Comparison of ENCODE assay signal across 26 cellular contexts in genomic region chr6:38782616-38783015, GRCh38.
"Had no signal": no experiment of that assay in that cellular context is flagged by ENCODE, and none has a peak within 500 bp of the region (broad histone marks: within the 10 kb centered on the region; RNA-seq: fewer than 3 reads in every experiment).

No MANE protein-coding gene starts in this region.

- H3K27ac ChIP-seq: left lung, lower lobe of right lung, parathyroid adenoma, right atrium auricular region, right lobe of liver, tibial nerve, upper lobe of left lung, vagina had no signal

- H3K4me1 Mint-ChIP-seq: naive thymus-derived CD4-positive, alpha-beta T cell; stimulated activated naive CD8-positive, alpha-beta T cell treated with anti-CD3 and anti-CD28 coated beads, Interleukin-15, amount 100 ng/mL, for 72 hours had no signal

- H2AFZ ChIP-seq: parathyroid adenoma had no signal

- H3K4me1 ChIP-seq: left lung, lower lobe of right lung, parathyroid adenoma, right atrium auricular region, right lobe of liver, tibial nerve, upper lobe of left lung, vagina had no signal

- H3K9me3 ChIP-seq: left lung, lower lobe of right lung, mucosa of descending colon, right atrium auricular region, right lobe of liver, tibial nerve, upper lobe of left lung, vagina had no signal

- H3K4me2 ChIP-seq: smooth muscle cell had no signal

- H3K36me3 Mint-ChIP-seq: naive thymus-derived CD4-positive, alpha-beta T cell; natural killer cell treated with Interleukin-12 subunit alpha and Interleukin-12 subunit beta and Interleukin-15 and Interleukin-18, amount 100 ng/mL, for 72 hours; stimulated activated memory B cell treated with anti-CD40 and anti-IgM and Interleukin-4, amounts not matched to agents 10 μg/mL and 1 μg/mL and 100 μg/mL, for 72 hours had no signal

- DNase-seq: hippocampal formation; left colon; left lung; lower lobe of right lung; mammary epithelial cell; mesendoderm; midbrain; mucosa of descending colon; naive thymus-derived CD4-positive, alpha-beta T cell; right lobe of liver; stimulated activated CD4-positive, alpha-beta T cell treated with anti-CD3 and anti-CD28 coated beads, Interleukin-1b, Interleukin-23, amount 100 ng/mL, for 48 hours; stimulated activated CD4-positive, alpha-beta T cell treated with anti-CD3 and anti-CD28 coated beads, Interleukin-2, amount 100 ng/mL, for 48 hours; stimulated activated CD4-positive, alpha-beta T cell treated with anti-CD3 and anti-CD28 coated beads, Interleukin-4, amount 100 ng/mL, for 4 hours; stimulated activated CD8-positive, alpha-beta memory T cell treated with anti-CD3 and anti-CD28 coated beads, Interleukin-4, amount 100 ng/mL, for 48 hours; stimulated activated naive CD4-positive, alpha-beta T cell treated with Interleukin-2 at 50 U/mL for 16 hours; stimulated activated naive CD8-positive, alpha-beta T cell treated with anti-CD3 and anti-CD28 coated beads, Interleukin-15, amount 100 ng/mL, for 72 hours; substantia nigra; upper lobe of left lung had no signal

- H3K79me2 ChIP-seq: parathyroid adenoma had no signal

- H3K4me3 ChIP-seq: left lung, lower lobe of right lung, mucosa of descending colon, right atrium auricular region, right lobe of liver, smooth muscle cell, tibial nerve, upper lobe of left lung, vagina had no signal

- H3K36me3 ChIP-seq: left lung, lower lobe of right lung, right atrium auricular region, right lobe of liver, tibial nerve, upper lobe of left lung, vagina had no signal

- H3K27me3 Mint-ChIP-seq: progenitor cell of endocrine pancreas; stimulated activated memory B cell treated with anti-CD40 and anti-IgM and Interleukin-4, amounts not matched to agents 10 μg/mL and 1 μg/mL and 100 μg/mL, for 72 hours; stimulated activated naive CD8-positive, alpha-beta T cell treated with anti-CD3 and anti-CD28 coated beads, Interleukin-15, amount 100 ng/mL, for 72 hours had no signal

- H3K27me3 ChIP-seq: left lung, right atrium auricular region, right lobe of liver, tibial nerve, upper lobe of left lung, vagina had no signal

- H3K4me3 Mint-ChIP-seq: naive thymus-derived CD4-positive, alpha-beta T cell; natural killer cell treated with Interleukin-12 subunit alpha and Interleukin-12 subunit beta and Interleukin-15 and Interleukin-18, amount 100 ng/mL, for 72 hours; stimulated activated memory B cell treated with anti-CD40 and anti-IgM and Interleukin-4, amounts not matched to agents 10 μg/mL and 1 μg/mL and 100 μg/mL, for 72 hours; stimulated activated naive CD8-positive, alpha-beta T cell treated with anti-CD3 and anti-CD28 coated beads, Interleukin-15, amount 100 ng/mL, for 72 hours had no signal

- H3K27ac Mint-ChIP-seq: naive thymus-derived CD4-positive, alpha-beta T cell; natural killer cell treated with Interleukin-12 subunit alpha and Interleukin-12 subunit beta and Interleukin-15 and Interleukin-18, amount 100 ng/mL, for 72 hours; progenitor cell of endocrine pancreas; stimulated activated memory B cell treated with anti-CD40 and anti-IgM and Interleukin-4, amounts not matched to agents 10 μg/mL and 1 μg/mL and 100 μg/mL, for 72 hours; stimulated activated naive CD8-positive, alpha-beta T cell treated with anti-CD3 and anti-CD28 coated beads, Interleukin-15, amount 100 ng/mL, for 72 hours had no signal

- H3K9me3 Mint-ChIP-seq: natural killer cell treated with Interleukin-12 subunit alpha and Interleukin-12 subunit beta and Interleukin-15 and Interleukin-18, amount 100 ng/mL, for 72 hours; stimulated activated memory B cell treated with anti-CD40 and anti-IgM and Interleukin-4, amounts not matched to agents 10 μg/mL and 1 μg/mL and 100 μg/mL, for 72 hours; stimulated activated naive CD8-positive, alpha-beta T cell treated with anti-CD3 and anti-CD28 coated beads, Interleukin-15, amount 100 ng/mL, for 72 hours had no signal
